In the genomic region with DNA sequence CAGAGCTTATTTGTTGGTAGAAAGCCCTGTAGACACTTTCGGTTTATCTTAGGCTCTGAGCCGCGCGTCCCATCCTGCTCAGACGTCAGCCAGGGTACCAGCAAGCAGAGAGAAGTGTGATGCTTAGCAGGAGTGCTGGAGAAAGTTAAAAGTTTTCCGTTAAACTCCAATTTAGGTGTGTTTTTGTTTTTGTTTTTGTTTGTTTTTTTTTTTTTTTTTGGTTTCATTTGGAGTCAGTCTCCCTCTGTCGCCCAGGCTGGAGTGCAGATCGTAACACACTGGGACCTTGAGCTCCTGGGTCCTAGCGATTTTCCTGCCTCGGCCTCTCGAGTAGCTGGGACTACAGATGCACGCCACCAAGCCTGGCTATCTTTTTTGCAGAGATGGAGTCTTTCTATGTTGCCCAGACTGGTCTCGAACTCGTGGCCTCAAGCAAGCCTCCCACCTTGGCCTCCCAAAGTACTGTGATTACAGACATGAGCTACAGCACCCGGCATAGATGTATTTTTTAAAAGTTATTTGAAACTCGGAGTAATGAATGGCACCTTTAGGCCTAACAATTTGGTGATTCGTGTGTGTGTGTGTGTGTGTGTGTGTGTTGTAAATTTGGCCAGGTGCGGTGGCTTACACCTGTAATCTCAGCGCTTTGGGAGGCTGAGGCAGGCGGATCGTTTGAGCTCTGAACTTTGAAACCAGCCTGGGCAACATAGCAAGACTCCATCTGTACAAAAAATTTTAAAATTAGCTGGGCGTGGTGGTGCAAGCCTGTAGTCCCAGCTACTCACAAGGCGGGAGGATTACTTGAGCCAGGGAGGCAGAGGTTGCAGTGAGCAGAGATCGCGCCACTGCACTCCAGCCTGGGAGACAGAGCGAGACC, we compare ENCODE assay signal across 8 cellular contexts. TPM values are rescaled to one million over a fixed set of nuclear protein-coding genes. Genes with fewer than 3 reads are reported as not detected.
A peak's percentile ranks its signal among the peaks of the same experiment; 100 is the strongest.
DNase-seq lines count a peak whose midpoint lies in the region; ATAC-seq, FAIRE-seq and TF ChIP-seq lines count a peak whose summit lies in the region.

No MANE protein-coding gene starts in this region.

- H3K36me3 ChIP-seq in HAP-1 (replicated peaks) = no peaks in the 10 kb centered on the region
- no peaks in the 10 kb centered on the region for H3K36me3 ChIP-seq in small intestine (ENCODE audit: control insufficient read depth in 2 of 2, insufficient read depth in 2 of 2, low read length in 2 of 2)

- peak overlapping the region; percentile 82 for H3K4me3 Mint-ChIP-seq in Calu3 (ENCODE audit: low read depth, unreplicated experiment)
- peak overlapping the region; percentile 96 for H3K4me3 Mint-ChIP-seq in activated B cell treated with CpG ODN at 0.5 μM for 24 hours

- POLR2A ChIA-PET in activated B cell treated with CpG ODN at 0.5 μM for 24 hours (lab: Charles Lee) = interaction anchor here (0.5 to 4.1 kb wide), 15 partner anchors 11 to 667 kb away, joined by 3 to 49 read pairs (median 3); no protein-coding TSS in a partner anchor

- H3K27ac Mint-ChIP-seq in Calu3 (ENCODE audit: unreplicated experiment) (peak overlapping the region; percentile 19), activated B cell treated with CpG ODN at 0.5 μM for 24 hours (peak overlapping the region; percentile 97)

- H3K4me1 Mint-ChIP-seq in Calu3 (ENCODE audit: low read depth, unreplicated experiment) = peaks cover 11% of the 10 kb centered on the region
- H3K4me1 Mint-ChIP-seq in activated B cell treated with CpG ODN at 0.5 μM for 24 hours = peaks cover 39% of the 10 kb centered on the region

- 59% methylated on average over 26 of the region's 26 CpGs for WGBS in right cardiac atrium
- WGBS in small intestine, 3 donors = 50 to 60% (median 60%) methylated on average over 26 of the region's 26 CpGs

- TF ChIP-seq CTCF in Calu3 (IDR thresholded peaks at IDR 0.05; ENCODE audit: unreplicated experiment) (no peak), activated B cell treated with CpG ODN at 0.5 μM for 24 hours (IDR thresholded peaks at IDR 0.05) (no peak)

- H3K27me3 Mint-ChIP-seq in Calu3 (ENCODE audit: unreplicated experiment) (peaks cover 12% of the 10 kb centered on the region), activated B cell treated with CpG ODN at 0.5 μM for 24 hours (no peaks in the 10 kb centered on the region)

- H3K27ac ChIP-seq in right cardiac atrium (ENCODE audit: low read length) (peak overlapping the region; percentile 79), small intestine (ENCODE audit: low read depth in 1 of 2, low read length in 1 of 2) (peak overlapping the region; percentile 34 to 96)

- H3K4me3 ChIP-seq in HAP-1 (peak overlapping the region; percentile 92), right cardiac atrium (ENCODE audit: low read length) (peak overlapping the region; percentile 51), small intestine (ENCODE audit: low read depth in 1 of 2, low read length in 2 of 2) (peak overlapping the region; percentile 63 to 78)

- DNase-seq in Calu3 (no peak), HAP-1 (ENCODE audit: low spot score in 2 of 2) (peak in 1 of 2 experiments; percentile 58), activated B cell treated with CpG ODN at 0.5 μM for 24 hours (no peak), right cardiac atrium (no peak), small intestine (no peak), NCI-H524 treated with DMSO at 0.1 percent for 48 hours (lab: John Stamatoyannopoulos, UW) (no peak), pons (ENCODE audit: low spot score) (no peak), HT-29 (ENCODE audit: low spot score) (no peak)

- BruUV-seq in Calu3 (replicated peaks; lab: Mats Ljungman, UMichigan) = no TSS peak

- intact Hi-C loops in Calu3 (cut with micrococcal nuclease; ENCODE audit: unreplicated experiment) (loop anchor here (5.0 kb wide), 1 partner anchor 38 kb away; no protein-coding TSS in a partner anchor), activated B cell treated with CpG ODN at 0.5 μM for 24 hours (cut with micrococcal nuclease) (loop anchor here (1.0 to 10.0 kb wide), 8 partner anchors 11 to 665 kb away; partner anchors contain the start of genes POR and RCC1L), right cardiac atrium (cut with DNase I) (loop anchor here in 1 of 4 donors (10.0 kb wide), 1 partner anchor 115 kb away; no protein-coding TSS in a partner anchor)

- ATAC-seq in activated B cell treated with CpG ODN at 0.5 μM for 24 hours (ENCODE audit: low read depth) (no peak), right cardiac atrium (no peak)

- H3K36me3 Mint-ChIP-seq in Calu3 (ENCODE audit: insufficient read depth, unreplicated experiment) = peaks cover 25% of the 10 kb centered on the region
- H3K36me3 Mint-ChIP-seq in activated B cell treated with CpG ODN at 0.5 μM for 24 hours (ENCODE audit: low read depth) = peaks cover 2% of the 10 kb centered on the region

- FAIRE-seq in small intestine (lab: Jason Lieb, UNC) = no peak

- H3K9me3 Mint-ChIP-seq in Calu3 (ENCODE audit: low read depth, unreplicated experiment) (peaks cover 3% of the 10 kb centered on the region), activated B cell treated with CpG ODN at 0.5 μM for 24 hours (no peaks in the 10 kb centered on the region)

- in situ Hi-C loops in HAP-1 (cut with MboI; ENCODE audit: low sequenced_read_pairs) = no loop called here

- CTCF ChIA-PET in Calu3 (lab: Charles Lee) = interaction anchor here (0.6 to 1.1 kb wide), 8 partner anchors 8 to 288 kb away, joined by 3 to 8 read pairs (median 5); no protein-coding TSS in a partner anchor
- CTCF ChIA-PET in activated B cell treated with CpG ODN at 0.5 μM for 24 hours (lab: Charles Lee) = interaction anchor here (0.6 to 0.8 kb wide), 2 partner anchors 77 kb away, joined by 3 to 6 read pairs; no protein-coding TSS in a partner anchor

- H3K27me3 ChIP-seq in HAP-1 (ENCODE audit: low read depth) (no peaks in the 10 kb centered on the region), right cardiac atrium (ENCODE audit: control insufficient read depth, insufficient read depth) (no peaks in the 10 kb centered on the region), small intestine (ENCODE audit: control insufficient read depth in 2 of 2, insufficient read depth in 2 of 2, low read length in 2 of 2) (no peaks in the 10 kb centered on the region)

- no peaks in the 10 kb centered on the region for H3K9me3 ChIP-seq in HAP-1
- H3K9me3 ChIP-seq in right cardiac atrium (ENCODE audit: control insufficient read depth, low read length) = no peaks in the 10 kb centered on the region
- no peaks in the 10 kb centered on the region for H3K9me3 ChIP-seq in small intestine (ENCODE audit: control insufficient read depth, low read depth)

- H3K4me1 ChIP-seq in HAP-1 (peaks cover 17% of the 10 kb centered on the region), right cardiac atrium (ENCODE audit: control insufficient read depth, insufficient read depth, low read length) (no peaks in the 10 kb centered on the region), small intestine (ENCODE audit: control insufficient read depth in 2 of 2, insufficient read depth in 1 of 2, low read depth in 1 of 2, low read length in 1 of 2) (peaks cover 0 to 4% of the 10 kb centered on the region in 2 donors)

RNA-seq across cellular contexts. Expression of gene HIP1, which starts 1.3 kb away (rescaled TPM):
- total RNA-seq in Calu3 (2022) = 8.3 and 10.7 TPM in 2 replicates
- total RNA-seq in activated B cell treated with CpG ODN at 0.5 μM for 24 hours = 6.1 and 7.9 TPM in 2 replicates
- total RNA-seq in right cardiac atrium = 10 to 100 TPM in 3 of 4 donors, 1 to 10 TPM in 1; 8.8 to 15.0 (median 13.0) TPM
- polyA plus RNA-seq in right cardiac atrium = 5.6 TPM
- 1 to 10 TPM in 2 of 3 donors, under 1 TPM in 1; 0.22 to 7.1 (median 1.1) TPM for polyA plus RNA-seq in small intestine
- 2.2 and 2.4 TPM in 2 replicates for total RNA-seq in HT-29 (2014; rRNA removed; shearing (Covaris generic))

RNA-seq across cellular contexts. Expression of gene CCL26, which starts 32.0 kb away (rescaled TPM):
- total RNA-seq in Calu3 (2022) (not detected in 2 replicates), activated B cell treated with CpG ODN at 0.5 μM for 24 hours (not detected in 2 replicates), right cardiac atrium (10 to 100 TPM in 1 of 4 donors, 1 to 10 TPM in 3; 1.0 to 25.2 (median 1.4) TPM)
- polyA plus RNA-seq in right cardiac atrium (0.59 TPM), small intestine (1 to 10 TPM in 1 of 3 donors, not detected in 2; 3.7 TPM)
- total RNA-seq in HT-29 (2014; rRNA removed; shearing (Covaris generic)) = not detected in 2 replicates
